Comparison of ENCODE assay signal across 8 cellular contexts in the genomic region with DNA sequence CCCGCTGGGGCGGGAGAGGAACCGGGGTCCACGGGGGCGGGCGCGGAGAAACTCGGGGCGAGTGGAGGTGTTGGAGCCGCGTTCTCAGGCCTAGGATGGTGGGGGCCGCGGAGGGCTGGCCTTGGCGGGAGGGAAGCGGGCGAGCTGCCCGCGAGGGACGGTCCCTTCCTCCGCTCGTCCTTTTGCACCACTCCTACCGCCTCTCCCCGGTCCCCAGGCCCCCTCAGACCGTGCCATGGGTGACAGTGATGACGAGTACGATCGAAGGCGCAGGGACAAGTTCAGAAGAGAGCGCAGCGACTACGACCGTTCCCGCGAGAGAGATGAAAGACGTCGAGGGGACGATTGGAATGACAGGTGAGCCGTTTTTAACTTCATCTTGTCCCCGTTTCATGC. TPM values are rescaled to one million over a fixed set of nuclear protein-coding genes. Genes with fewer than 3 reads are reported as not detected.
DNase-seq lines count a peak whose midpoint lies in the region; ATAC-seq and TF ChIP-seq lines count a peak whose summit lies in the region.

No MANE protein-coding gene starts in this region.

- no peaks in the 10 kb centered on the region for H3K9me3 ChIP-seq in sigmoid colon

- WGBS in sigmoid colon, 2 donors, result 0% methylated on average over 39 of the region's 39 CpGs

- H3K27me3 ChIP-seq in sigmoid colon, result no peaks in the 10 kb centered on the region

- H3K36me3 ChIP-seq in sigmoid colon, result peaks cover 0 to 58% (median 25%) of the 10 kb centered on the region in 4 donors

- peak; percentile 59 for DNase-seq in D341Med (ENCODE audit: low spot score)
- peak; percentile 56 for DNase-seq in HuH-7 (ENCODE audit: low spot score)
- no peak for DNase-seq in activated naive CD4-positive, alpha-beta T cell treated with anti-CD3 and anti-CD28 coated beads, Interleukin-2, amount 50 U/mL, for 72 hours (ENCODE audit: low spot score in 2 of 2)
- DNase-seq in left ventricle myocardium superior, result no peak
- DNase-seq in sigmoid colon, result peak; percentile 82
- DNase-seq in NCI-H524 treated with DMSO at 0.1 percent for 48 hours (lab: John Stamatoyannopoulos, UW), result no peak

- H3K27ac Mint-ChIP-seq in activated naive CD4-positive, alpha-beta T cell treated with anti-CD3 and anti-CD28 coated beads, Interleukin-2, amount 50 U/mL, for 72 hours, result peak overlapping the region; percentile 97 to 99

- TF ChIP-seq EP300 in sigmoid colon (IDR thresholded peaks at IDR 0.05), result no peak

- peaks cover 55 to 58% of the 10 kb centered on the region in 2 donors for H3K36me3 Mint-ChIP-seq in activated naive CD4-positive, alpha-beta T cell treated with anti-CD3 and anti-CD28 coated beads, Interleukin-2, amount 50 U/mL, for 72 hours

- H3K4me3 ChIP-seq in sigmoid colon, result peak overlapping the region; percentile 91 to 99 (median 95)

- H3K4me1 ChIP-seq in sigmoid colon, result peaks cover 0 to 38% (median 32%) of the 10 kb centered on the region in 4 donors

- intact Hi-C loops in left ventricle myocardium superior (cut with micrococcal nuclease), result no loop called here
- intact Hi-C loops in sigmoid colon (cut with DNase I), result loop anchor here (10.0 kb wide), 1 partner anchor 261 kb away; a partner anchor contains a TSS

- no peak for TF ChIP-seq CTCF in sigmoid colon (IDR thresholded peaks at IDR 0.05)

- peak; percentile 30 for ATAC-seq in GM21390 (IDR thresholded peaks at IDR 0.05; ENCODE audit: unreplicated experiment)
- ATAC-seq in activated naive CD4-positive, alpha-beta T cell treated with anti-CD3 and anti-CD28 coated beads, Interleukin-2, amount 50 U/mL, for 72 hours, result peak; percentile 52 to 67
- peak; percentile 50 for ATAC-seq in left ventricle myocardium superior
- no peak for ATAC-seq in GM19324 (IDR thresholded peaks at IDR 0.05; ENCODE audit: low FRiP score, unreplicated experiment)

- no peaks in the 10 kb centered on the region for H3K9me3 Mint-ChIP-seq in activated naive CD4-positive, alpha-beta T cell treated with anti-CD3 and anti-CD28 coated beads, Interleukin-2, amount 50 U/mL, for 72 hours

- H3K27ac ChIP-seq in sigmoid colon, result peak overlapping the region; percentile 93 to 97 (median 96)

- TF ChIP-seq POLR2A in sigmoid colon (IDR thresholded peaks at IDR 0.05), result no peak

RNA-seq across cellular contexts. Expression of a gene that starts 0.5 kb away (rescaled TPM):
- 100 to 1,000 TPM; 205 to 242 TPM for total RNA-seq in activated naive CD4-positive, alpha-beta T cell treated with anti-CD3 and anti-CD28 coated beads, Interleukin-2, amount 50 U/mL, for 72 hours
- 63.2 TPM for total RNA-seq in left ventricle myocardium superior
- total RNA-seq in sigmoid colon, result 10 to 100 TPM; 42.1 to 64.3 (median 51.4) TPM
- polyA plus RNA-seq in sigmoid colon, result 100 to 1,000 TPM in 1 of 3 donors, 10 to 100 TPM in 2; 31.8 to 106 (median 38.6) TPM

RNA-seq across cellular contexts. Expression of a gene that starts 8.2 kb away (rescaled TPM):
- total RNA-seq in activated naive CD4-positive, alpha-beta T cell treated with anti-CD3 and anti-CD28 coated beads, Interleukin-2, amount 50 U/mL, for 72 hours, result 10 to 100 TPM; 34.4 to 39.2 TPM
- total RNA-seq in left ventricle myocardium superior (13.6 TPM), sigmoid colon (10 to 100 TPM; 37.8 to 79.7 (median 51.1) TPM)
- 10 to 100 TPM; 12.0 to 45.9 (median 18.0) TPM for polyA plus RNA-seq in sigmoid colon

RNA-seq across cellular contexts. Expression of a gene that starts 14.2 kb away (rescaled TPM):
- total RNA-seq in activated naive CD4-positive, alpha-beta T cell treated with anti-CD3 and anti-CD28 coated beads, Interleukin-2, amount 50 U/mL, for 72 hours, result 1 to 10 TPM in 1 of 2 donors, under 1 TPM in 1; 0.77 to 2.4 TPM
- total RNA-seq in left ventricle myocardium superior (1.9 TPM), sigmoid colon (1 to 10 TPM; 2.4 to 7.1 (median 3.1) TPM)
- 1 to 10 TPM; 1.8 to 5.3 (median 1.8) TPM for polyA plus RNA-seq in sigmoid colon

RNA-seq across cellular contexts. Expression of a gene that starts 20.3 kb away (rescaled TPM):
- total RNA-seq in activated naive CD4-positive, alpha-beta T cell treated with anti-CD3 and anti-CD28 coated beads, Interleukin-2, amount 50 U/mL, for 72 hours, result under 1 TPM in 1 of 2 donors, not detected in 1; 0.12 TPM
- total RNA-seq in left ventricle myocardium superior (0.40 TPM), sigmoid colon (1 to 10 TPM; 3.0 to 8.9 (median 6.5) TPM)
- 10 to 100 TPM in 1 of 3 donors, 1 to 10 TPM in 2; 3.6 to 20.6 (median 5.5) TPM for polyA plus RNA-seq in sigmoid colon

RNA-seq across cellular contexts. Expression of a gene that starts 22.8 kb away (rescaled TPM):
- total RNA-seq in activated naive CD4-positive, alpha-beta T cell treated with anti-CD3 and anti-CD28 coated beads, Interleukin-2, amount 50 U/mL, for 72 hours, result 10 to 100 TPM; 16.7 to 27.7 TPM
- total RNA-seq in left ventricle myocardium superior (9.0 TPM), sigmoid colon (10 to 100 TPM; 10.4 to 17.9 (median 14.8) TPM)
- polyA plus RNA-seq in sigmoid colon, result 10 to 100 TPM in 1 of 3 donors, 1 to 10 TPM in 2; 2.5 to 34.2 (median 4.2) TPM

Comparison
In these comparisons a context has a peak if more than half of its experiments do, and no peak if none do; other contexts are left out.
1. DNase-seq: peak in D341Med (single experiment), HuH-7 (single experiment) and sigmoid colon (single experiment); none in activated naive CD4-positive, alpha-beta T cell treated with anti-CD3 and anti-CD28 coated beads, Interleukin-2, amount 50 U/mL, for 72 hours (0 of 2), left ventricle myocardium superior (single experiment) and NCI-H524 treated with DMSO at 0.1 percent for 48 hours (single experiment).